In genomic region chr3:167992384-167992783, GRCh38 we compare ENCODE assay signal across 22 cellular contexts.
"Had no signal": no experiment of that assay in that cellular context is flagged by ENCODE, and none has a peak within 500 bp of the region (broad histone marks: within the 10 kb centered on the region; RNA-seq: fewer than 3 reads in every experiment).

No MANE protein-coding gene starts in this region.

- H3K27ac ChIP-seq: left ventricle myocardium inferior, parathyroid adenoma, right atrium auricular region, right lobe of liver, stomach, testis, thyroid gland, upper lobe of right lung had no signal

- H3K4me3 ChIP-seq: left ventricle myocardium inferior, lung, right atrium auricular region, right lobe of liver, stomach, testis, thyroid gland, upper lobe of right lung had no signal

- H3K4me1 ChIP-seq: parathyroid adenoma, right lobe of liver, stomach, testis, thyroid gland, upper lobe of right lung had no signal

- H3K36me3 ChIP-seq: left ventricle myocardium inferior, right atrium auricular region, right lobe of liver, stomach, thyroid gland, upper lobe of right lung had no signal

- H3K9ac ChIP-seq: parathyroid adenoma had no signal

- DNase-seq: head of caudate nucleus; hypothalamus; immature natural killer cell; kidney; left ventricle myocardium inferior; mesendoderm; naive thymus-derived CD8-positive, alpha-beta T cell; nucleus accumbens; right lobe of liver; stimulated activated CD4-positive, alpha-beta T cell treated with anti-CD3 and anti-CD28 coated beads, Interleukin-12 subunit alpha, Interleukin-12 subunit beta, amount 100 ng/mL, for 4 hours; stimulated activated CD4-positive, alpha-beta T cell treated with anti-CD3 and anti-CD28 coated beads, Interleukin-15, amount 100 ng/mL, for 24 hours; stimulated activated CD4-positive, alpha-beta T cell treated with anti-CD3 and anti-CD28 coated beads, Interleukin-2, amount 100 ng/mL, for 24 hours; stimulated activated CD4-positive, alpha-beta T cell treated with anti-CD3 and anti-CD28 coated beads, Interleukin-4, amount 100 ng/mL, for 1 hour; stimulated activated naive B cell treated with anti-CD40 and anti-IgM and Interleukin-4, amounts not matched to agents 10 μg/mL and 1 μg/mL and 100 μg/mL, for 72 hours; stimulated activated naive CD8-positive, alpha-beta T cell treated with anti-CD3 and anti-CD28 coated beads, Interleukin-15, Interleukin-2, amounts not matched to agents 100 U/mL and 50 U/mL, for 24 hours; stomach; testis; thyroid gland; upper lobe of right lung had no signal

- H3K27me3 ChIP-seq: right atrium auricular region, right lobe of liver, stomach, testis, thyroid gland, upper lobe of right lung had no signal

- H3K9me3 ChIP-seq: left ventricle myocardium inferior, right atrium auricular region, right lobe of liver, stomach, testis, thyroid gland, upper lobe of right lung had no signal

- ATAC-seq: naive thymus-derived CD8-positive, alpha-beta T cell; right lobe of liver; stimulated activated naive B cell treated with anti-CD40 and anti-IgM and Interleukin-4, amounts not matched to agents 10 μg/mL and 1 μg/mL and 100 μg/mL, for 72 hours; stimulated activated naive CD8-positive, alpha-beta T cell treated with anti-CD3 and anti-CD28 coated beads, Interleukin-15, Interleukin-2, amounts not matched to agents 100 U/mL and 50 U/mL, for 24 hours; upper lobe of right lung had no signal
